In the genomic region with DNA sequence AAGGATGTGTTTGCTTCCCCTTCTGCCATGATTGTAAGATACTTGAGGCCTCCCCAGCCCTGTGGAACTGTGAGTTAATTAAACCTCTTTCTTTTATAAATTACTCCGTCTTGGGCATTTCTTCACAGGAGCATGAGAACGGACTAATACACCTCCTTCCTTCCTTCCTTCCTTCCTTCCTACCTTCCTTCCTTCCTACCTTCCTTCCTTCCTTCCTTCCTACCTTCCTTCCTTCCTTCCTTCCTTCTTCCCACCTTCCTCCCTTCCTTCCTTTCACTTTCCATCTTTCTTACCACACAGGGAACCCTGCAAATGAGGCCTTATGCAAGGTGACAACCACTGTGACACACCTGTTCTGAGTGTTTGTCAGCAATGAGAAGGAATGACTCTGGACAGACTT, we compare ENCODE assay signal across 1 cellular context.
TF ChIP-seq lines count a peak whose summit lies in the region.

No MANE protein-coding gene starts in this region.

TF ChIP-seq in HepG2, 621 proteins besides CTCF, POLR2A, EP300 and RAD21:
- TF ChIP-seq HNRNPK (IDR thresholded peaks at IDR 0.05; ENCODE audit: low read depth, low read length, poor library complexity, severe bottlenecking) = peak; percentile 72
- TF ChIP-seq, protein P1, sequence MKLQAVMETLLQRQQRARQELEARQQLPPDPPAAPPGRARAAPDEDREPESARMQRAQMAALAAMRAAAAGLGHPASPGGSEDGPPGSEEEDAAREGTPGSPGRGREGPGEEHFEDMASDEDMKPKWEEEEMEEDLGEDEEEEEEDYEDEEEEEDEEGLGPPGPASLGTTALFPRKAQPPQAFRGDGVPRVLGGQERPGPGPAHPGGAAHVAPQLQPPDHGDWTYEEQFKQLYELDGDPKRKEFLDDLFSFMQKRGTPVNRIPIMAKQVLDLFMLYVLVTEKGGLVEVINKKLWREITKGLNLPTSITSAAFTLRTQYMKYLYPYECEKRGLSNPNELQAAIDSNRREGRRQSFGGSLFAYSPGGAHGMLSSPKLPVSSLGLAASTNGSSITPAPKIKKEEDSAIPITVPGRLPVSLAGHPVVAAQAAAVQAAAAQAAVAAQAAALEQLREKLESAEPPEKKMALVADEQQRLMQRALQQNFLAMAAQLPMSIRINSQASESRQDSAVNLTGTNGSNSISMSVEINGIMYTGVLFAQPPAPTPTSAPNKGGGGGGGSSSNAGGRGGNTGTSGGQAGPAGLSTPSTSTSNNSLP (IDR thresholded peaks at IDR 0.05; ENCODE audit: low read depth, low read length) = no peak
- peak; percentile 85 for TF ChIP-seq PTBP1 (IDR thresholded peaks at IDR 0.05; ENCODE audit: low read depth, low read length, poor library complexity, severe bottlenecking)
- 0 out of 2 replicates have a peak, but pooled peaks have one; percentile 58 for TF ChIP-seq PCBP1 (IDR thresholded peaks at IDR 0.05; ENCODE audit: borderline replicate concordance, low read depth, low read length)
- no peak for TF ChIP-seq TP53 (CRISPR knock-in tag; conservative IDR thresholded peaks at IDR 0.05)
